30 cellular contexts compared by ENCODE assay signal in the genomic region with DNA sequence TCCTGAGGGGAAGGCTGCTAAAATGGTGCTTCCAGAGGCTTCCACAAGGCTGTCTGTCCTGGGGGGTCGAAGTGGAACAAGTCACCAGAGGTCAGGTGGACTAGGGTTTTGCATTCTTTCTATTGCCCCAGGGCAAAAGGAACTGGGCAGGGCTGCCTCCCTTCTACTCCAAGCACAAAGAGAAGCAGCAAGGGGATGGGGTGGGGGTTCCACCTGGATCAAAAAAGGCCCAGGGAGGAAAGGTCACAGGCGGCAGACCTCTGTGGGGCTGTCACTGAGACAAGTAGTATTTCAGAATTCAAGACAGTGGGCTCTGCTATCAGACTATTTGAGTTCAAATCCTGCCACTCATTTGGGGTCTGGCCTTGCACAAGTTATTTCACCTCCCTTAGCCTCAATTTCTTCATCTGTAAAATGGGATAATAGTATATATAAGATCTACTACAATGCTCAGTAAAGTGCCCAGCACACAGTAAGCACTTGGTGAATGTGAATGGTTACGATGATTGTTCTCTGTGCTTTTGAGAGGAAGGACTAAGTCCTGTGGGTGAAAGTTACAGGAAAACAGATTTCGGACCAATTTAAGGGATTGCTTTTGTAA. TPM values are rescaled to one million over a fixed set of nuclear protein-coding genes. Genes with fewer than 3 reads are reported as not detected.
DNase-seq lines count a peak whose midpoint lies in the region; ATAC-seq, FAIRE-seq and TF ChIP-seq lines count a peak whose summit lies in the region.
"Had no signal": no experiment of that assay in that cellular context is flagged by ENCODE, and none has a peak within 500 bp of the region (broad histone marks: within the 10 kb centered on the region; RNA-seq: fewer than 3 reads in every experiment).

No MANE protein-coding gene starts in this region.

- 83% methylated on average over 4 of the region's 4 CpGs for WGBS in HepG2 (ENCODE audit: low lambda C conversion rate)
- 68% methylated on average over 4 of the region's 4 CpGs for whole genome bisulfite sequencing in right lobe of liver (ENCODE audit: insufficient coverage, low coverage, low lambda C conversion rate, missing lambda C conversion rate)
- 58 to 68% methylated on average over 2 to 4 of the region's 4 CpGs for WGBS in gastroesophageal sphincter (ENCODE audit: low coverage in 1 of 2), 2 donors

- H3K4me3 Mint-ChIP-seq in activated CD8-positive, alpha-beta memory T cell treated with anti-CD3 and anti-CD28 coated beads, Interleukin-2, amount 10 ng/mL, durations not matched to agents 7 days and 5 days, result no peak overlapping the region
- H3K4me3 Mint-ChIP-seq: activated T-cell treated with anti-CD3 and anti-CD28 coated beads, Interleukin-2, amount 50 U/mL, for 24 hours; CD4-positive, alpha-beta T cell; stimulated activated naive B cell treated with anti-CD40 and anti-IgM and Interleukin-4, amounts not matched to agents 10 μg/mL and 1 μg/mL and 100 μg/mL, for 72 hours had no signal

- no peak overlapping the region for H3K27ac Mint-ChIP-seq in activated CD8-positive, alpha-beta memory T cell treated with anti-CD3 and anti-CD28 coated beads, Interleukin-2, amount 10 ng/mL, durations not matched to agents 7 days and 5 days
- H3K27ac Mint-ChIP-seq: activated T-cell treated with anti-CD3 and anti-CD28 coated beads, Interleukin-2, amount 50 U/mL, for 24 hours; CD4-positive, alpha-beta T cell; stimulated activated naive B cell treated with anti-CD40 and anti-IgM and Interleukin-4, amounts not matched to agents 10 μg/mL and 1 μg/mL and 100 μg/mL, for 72 hours had no signal

- no peak overlapping the region for H3K4me3 ChIP-seq in HepG2 (replicated peaks in 1 of 3; ENCODE audit: insufficient read depth in 1 of 3, low read depth in 2 of 3, low read length in 3 of 3)
- no peak overlapping the region for H3K4me3 ChIP-seq in right lobe of liver
- no peak overlapping the region for H3K4me3 ChIP-seq in gastroesophageal sphincter
- no peak overlapping the region for H3K4me3 ChIP-seq in rectal smooth muscle tissue (ENCODE audit: low read length)
- H3K4me3 ChIP-seq in vagina, result no peak overlapping the region
- H3K4me3 ChIP-seq: GM23248, suprapubic skin had no signal

- H3K79me2 ChIP-seq in HepG2 (ENCODE audit: insufficient read depth, low read length), result peaks cover 13% of the 10 kb centered on the region

- in situ Hi-C loops in HepG2 (cut with HindIII; ENCODE audit: extremely low pct_ligation_motif_present, low pct_unique_long_range_greater_than_20kb), result no loop called here

- CTCF ChIA-PET in HepG2 (lab: Yijun Ruan, JAX; ENCODE audit: low intra/inter-chr PET ratio, low total read pairs), result no interaction called here
- CTCF ChIA-PET in activated CD8-positive, alpha-beta memory T cell treated with anti-CD3 and anti-CD28 coated beads, Interleukin-2, amount 10 ng/mL, durations not matched to agents 7 days and 5 days (lab: Charles Lee), result no interaction called here

- POLR2A ChIA-PET in HepG2 (lab: Yijun Ruan, JAX), result interaction anchor here (1.4 kb wide), 1 partner anchor 9 kb away, joined by 4 read pairs; no protein-coding TSS in a partner anchor

- H3K4me1 ChIP-seq in HepG2 (ENCODE audit: insufficient read depth, low read length) (peaks cover 94% of the 10 kb centered on the region), right lobe of liver (peaks cover 0 to 10% (median 0%) of the 10 kb centered on the region in 4 donors), gastroesophageal sphincter (peaks cover 0 to 72% (median 21%) of the 10 kb centered on the region in 3 donors), rectal smooth muscle tissue (ENCODE audit: control insufficient read depth, insufficient read depth, low read length) (peaks cover 10% of the 10 kb centered on the region), vagina (peaks cover 63% of the 10 kb centered on the region)

- intact Hi-C loops in HepG2 (cut with micrococcal nuclease; ENCODE audit: unreplicated experiment), result no loop called here
- intact Hi-C loops in right lobe of liver (cut with DNase I), result no loop called here
- intact Hi-C loops in vagina (cut with DNase I), result no loop called here

- no peak overlapping the region for H3K27ac ChIP-seq in HepG2 (ENCODE audit: extremely low read length, insufficient read depth, low read length)
- H3K27ac ChIP-seq in right lobe of liver, result no peak overlapping the region
- H3K27ac ChIP-seq in gastroesophageal sphincter, result peak overlapping the region; percentile 8 to 85 (median 79)
- H3K27ac ChIP-seq in rectal smooth muscle tissue (ENCODE audit: low read depth, low read length), result peak overlapping the region; percentile 33
- peak overlapping the region; percentile 87 for H3K27ac ChIP-seq in vagina
- H3K27ac ChIP-seq: GM23248, RWPE1, suprapubic skin had no signal

- peaks cover 63% of the 10 kb centered on the region for H3K27me3 Mint-ChIP-seq in activated CD8-positive, alpha-beta memory T cell treated with anti-CD3 and anti-CD28 coated beads, Interleukin-2, amount 10 ng/mL, durations not matched to agents 7 days and 5 days

- H3K4me2 ChIP-seq in HepG2 (ENCODE audit: low read depth, low read length), result no peak overlapping the region

- TF ChIP-seq CTCF in HepG2 (CRISPR knock-in tag; IDR thresholded peaks at IDR 0.05) (no peak), right lobe of liver (IDR thresholded peaks at IDR 0.05) (no peak), gastroesophageal sphincter (IDR thresholded peaks at IDR 0.05) (no peak), vagina (IDR thresholded peaks at IDR 0.05) (no peak)

- H3K9ac ChIP-seq in HepG2 (ENCODE audit: insufficient read depth, low read depth, low read length), result no peak overlapping the region
- H3K9ac ChIP-seq in rectal smooth muscle tissue (ENCODE audit: low read length), result no peak overlapping the region
- H3K9ac ChIP-seq: GM23248 had no signal

- H3K4me1 Mint-ChIP-seq in activated CD8-positive, alpha-beta memory T cell treated with anti-CD3 and anti-CD28 coated beads, Interleukin-2, amount 10 ng/mL, durations not matched to agents 7 days and 5 days, result peaks cover 2% of the 10 kb centered on the region

- DNase-seq in HepG2 (ENCODE audit: low spot score) (no peak), right lobe of liver (no peak), vagina (ENCODE audit: extremely low spot score in 2 of 2) (no peak), NCI-H187 (lab: John Stamatoyannopoulos, UW) (no peak)
- DNase-seq in activated CD8-positive, alpha-beta memory T cell treated with anti-CD3 and anti-CD28 coated beads, Interleukin-2, amount 10 ng/mL, durations not matched to agents 7 days and 5 days, result no peak
- DNase-seq: activated CD4-positive, alpha-beta T cell treated with anti-CD3 and anti-CD28 coated beads for 4 hours; activated gamma-delta T cell treated with Interleukin-2 at 50 U/mL for 16 hours; activated T-cell treated with anti-CD3 and anti-CD28 coated beads, Interleukin-2, amount 50 U/mL, for 24 hours; AML-193; CD4-positive, alpha-beta T cell; glutamatergic neuron; KG1; NCI-H1417; NCI-H2081 treated with DMSO at 0.1 percent for 48 hours; NCI-H774; stimulated activated CD4-positive, alpha-beta T cell treated with anti-CD3 and anti-CD28 coated beads, Interleukin-15, amount 100 ng/mL, for 24 hours; stimulated activated naive B cell treated with anti-CD40 and anti-IgM and Interleukin-4, amounts not matched to agents 10 μg/mL and 1 μg/mL and 100 μg/mL, for 72 hours; T-helper 2 cell had no signal

- H3K27me3 ChIP-seq in HepG2 (ENCODE audit: control insufficient read depth in 1 of 2, insufficient read depth in 2 of 2, low read length in 2 of 2) (no peaks in the 10 kb centered on the region), right lobe of liver (peaks cover 0 to 7% of the 10 kb centered on the region in 2 donors), gastroesophageal sphincter (peaks cover 33% of the 10 kb centered on the region), rectal smooth muscle tissue (ENCODE audit: control insufficient read depth, insufficient read depth, low read length) (peaks cover 3% of the 10 kb centered on the region), vagina (no peaks in the 10 kb centered on the region)

- TF ChIP-seq EP300 in HepG2 (IDR thresholded peaks at IDR 0.05; ENCODE audit: low read depth in 2 of 2, low read length in 2 of 2) (no peak), HepG2 (CRISPR knock-in tag; IDR thresholded peaks at IDR 0.05; ENCODE audit: borderline replicate concordance) (no peak), gastroesophageal sphincter (IDR thresholded peaks at IDR 0.05) (no peak)

- H2AFZ ChIP-seq in HepG2 (ENCODE audit: low read length), result no peak overlapping the region

- no peaks in the 10 kb centered on the region for H3K9me3 Mint-ChIP-seq in activated CD8-positive, alpha-beta memory T cell treated with anti-CD3 and anti-CD28 coated beads, Interleukin-2, amount 10 ng/mL, durations not matched to agents 7 days and 5 days (ENCODE audit: low read depth)
- H3K9me3 Mint-ChIP-seq: activated T-cell treated with anti-CD3 and anti-CD28 coated beads, Interleukin-2, amount 50 U/mL, for 24 hours; CD4-positive, alpha-beta T cell; stimulated activated naive B cell treated with anti-CD40 and anti-IgM and Interleukin-4, amounts not matched to agents 10 μg/mL and 1 μg/mL and 100 μg/mL, for 72 hours had no signal

- H3K9me3 ChIP-seq in HepG2 (ENCODE audit: low read length) (no peaks in the 10 kb centered on the region), right lobe of liver (no peaks in the 10 kb centered on the region), gastroesophageal sphincter (no peaks in the 10 kb centered on the region), vagina (no peaks in the 10 kb centered on the region)
- H3K9me3 ChIP-seq: suprapubic skin had no signal

- TF ChIP-seq RAD21 in HepG2 (CRISPR knock-in tag; IDR thresholded peaks at IDR 0.05), result no peak

- H4K20me1 ChIP-seq in HepG2 (ENCODE audit: insufficient read depth, low read length), result no peaks in the 10 kb centered on the region

- H3K36me3 ChIP-seq in HepG2 (replicated peaks in 1 of 2; ENCODE audit: control insufficient read depth in 1 of 2, insufficient read depth in 2 of 2, low read length in 2 of 2) (no peaks in the 10 kb centered on the region), right lobe of liver (no peaks in the 10 kb centered on the region), gastroesophageal sphincter (no peaks in the 10 kb centered on the region), rectal smooth muscle tissue (ENCODE audit: control insufficient read depth, insufficient read depth, low read length) (no peaks in the 10 kb centered on the region), vagina (no peaks in the 10 kb centered on the region)
- H3K36me3 ChIP-seq: suprapubic skin had no signal

- TF ChIP-seq POLR2A in HepG2 (IDR thresholded peaks at IDR 0.05; ENCODE audit: insufficient read depth in 1 of 2, low read depth in 2 of 2, low read length in 2 of 2), result no peak
- TF ChIP-seq POLR2A in right lobe of liver (IDR thresholded peaks at IDR 0.05), result no peak
- TF ChIP-seq POLR2A in gastroesophageal sphincter (IDR thresholded peaks at IDR 0.05), result no peak
- no peak for TF ChIP-seq POLR2A in vagina (IDR thresholded peaks at IDR 0.05)

- H3K36me3 Mint-ChIP-seq in activated CD8-positive, alpha-beta memory T cell treated with anti-CD3 and anti-CD28 coated beads, Interleukin-2, amount 10 ng/mL, durations not matched to agents 7 days and 5 days, result no peaks in the 10 kb centered on the region
- H3K36me3 Mint-ChIP-seq: stimulated activated naive B cell treated with anti-CD40 and anti-IgM and Interleukin-4, amounts not matched to agents 10 μg/mL and 1 μg/mL and 100 μg/mL, for 72 hours had no signal

- BruUV-seq in HepG2 (replicated peaks; lab: Mats Ljungman, UMichigan), result no TSS peak

- ATAC-seq in HepG2 (no peak), right lobe of liver (no peak), gastroesophageal sphincter (no peak), HG03108 (IDR thresholded peaks at IDR 0.05; ENCODE audit: unreplicated experiment) (no peak)
- ATAC-seq in activated CD8-positive, alpha-beta memory T cell treated with anti-CD3 and anti-CD28 coated beads, Interleukin-2, amount 10 ng/mL, durations not matched to agents 7 days and 5 days, result no peak
- ATAC-seq: stimulated activated naive B cell treated with anti-CD40 and anti-IgM and Interleukin-4, amounts not matched to agents 10 μg/mL and 1 μg/mL and 100 μg/mL, for 72 hours had no signal

- FAIRE-seq in HepG2 (lab: Jason Lieb, UNC), result no peak
- FAIRE-seq: A204.1, D721Med had no signal

RNA-seq across cellular contexts. Expression of gene ARSI, which starts 1.9 kb away (rescaled TPM):
- total RNA-seq in HepG2 (2016; rRNA removed; fragmentation: Illumina TruSeq; extraction: Trizol) (17.6 and 33.9 TPM in 2 replicates), right lobe of liver (under 1 TPM in 5 of 6 experiments, not detected in 1; 0.06 to 0.51 (median 0.20) TPM), gastroesophageal sphincter (10 to 100 TPM in 1 of 4 donors, 1 to 10 TPM in 3; 3.1 to 11.6 (median 6.8) TPM), vagina (4.7 TPM)
- 3.1 and 3.4 TPM in 2 replicates for total RNA-seq in HepG2 (2016; cell fraction: cytosol; rRNA removed; fragmentation: Illumina TruSeq; extraction: Trizol; ENCODE audit: low read depth)
- total RNA-seq in HepG2 (2016; cell fraction: insoluble cytoplasmic fraction; rRNA removed; fragmentation: Illumina TruSeq; extraction: Trizol), result 21.4 and 37.4 TPM in 2 replicates
- 11.0 and 13.0 TPM in 2 replicates for total RNA-seq in HepG2 (2016; cell fraction: membrane; rRNA removed; fragmentation: Illumina TruSeq; extraction: Trizol)
- total RNA-seq in HepG2 (2016; cell fraction: nucleus; rRNA removed; fragmentation: Illumina TruSeq; extraction: Trizol), result 25.8 and 28.7 TPM in 2 replicates
- 4.2 and 6.4 TPM in 2 replicates for polyA plus RNA-seq in HepG2 (2011; rRNA removed)
- 6.1 and 8.6 TPM in 2 replicates for polyA plus RNA-seq in HepG2 (2011; cell fraction: cytosol; rRNA removed)
- 5.3 and 5.7 TPM in 2 replicates for polyA plus RNA-seq in HepG2 (2011; cell fraction: nucleus; rRNA removed)
- 2.2 and 3.5 TPM in 2 replicates for polyA plus RNA-seq in HepG2 (2012)
- polyA plus RNA-seq in HepG2 (2016; cell fraction: cytosol; fragmentation: Illumina TruSeq; extraction: Trizol; ENCODE audit: low read depth), result 2.1 and 2.4 TPM in 2 replicates
- 14.2 and 17.0 TPM in 2 replicates for polyA plus RNA-seq in HepG2 (2016; cell fraction: insoluble cytoplasmic fraction; fragmentation: Illumina TruSeq; extraction: Trizol; ENCODE audit: low read depth)
- 5.0 and 7.0 TPM in 2 replicates for polyA plus RNA-seq in HepG2 (2016; cell fraction: membrane; fragmentation: Illumina TruSeq; extraction: Trizol; ENCODE audit: low read depth)
- 29.1 and 30.1 TPM in 2 replicates for polyA plus RNA-seq in HepG2 (2016; cell fraction: nucleus; fragmentation: Illumina TruSeq; extraction: Trizol; ENCODE audit: insufficient read depth, low read depth)
- 0.07 and 16.9 TPM in 2 replicates for polyA minus RNA-seq in HepG2 (2011; rRNA and poly(A)+ RNA removed; ENCODE audit: low replicate concordance)
- polyA minus RNA-seq in HepG2 (2011; cell fraction: cytosol; rRNA and poly(A)+ RNA removed), result 5.9 and 6.4 TPM in 2 replicates
- polyA minus RNA-seq in HepG2 (2011; cell fraction: nucleus; rRNA and poly(A)+ RNA removed), result 4.8 and 6.6 TPM in 2 replicates
- total RNA-seq in activated CD8-positive, alpha-beta memory T cell treated with anti-CD3 and anti-CD28 coated beads, Interleukin-2, amount 10 ng/mL, durations not matched to agents 7 days and 5 days, result not detected
- total RNA-seq: activated CD8-positive, alpha-beta memory T cell treated with anti-CD3 and anti-CD28 coated beads for 36 hours had no signal

RNA-seq across cellular contexts. Expression of gene CAMK2A, which starts 15.0 kb away (rescaled TPM):
- 0.11 TPM in 1 of 2 replicates, not detected in the other for total RNA-seq in HepG2 (2016; rRNA removed; fragmentation: Illumina TruSeq; extraction: Trizol)
- not detected in 2 replicates for total RNA-seq in HepG2 (2016; cell fraction: cytosol; rRNA removed; fragmentation: Illumina TruSeq; extraction: Trizol; ENCODE audit: low read depth)
- total RNA-seq in HepG2 (2016; cell fraction: insoluble cytoplasmic fraction; rRNA removed; fragmentation: Illumina TruSeq; extraction: Trizol), result 0.03 and 0.09 TPM in 2 replicates
- not detected in 2 replicates for total RNA-seq in HepG2 (2016; cell fraction: membrane; rRNA removed; fragmentation: Illumina TruSeq; extraction: Trizol)
- 0.25 and 0.40 TPM in 2 replicates for total RNA-seq in HepG2 (2016; cell fraction: nucleus; rRNA removed; fragmentation: Illumina TruSeq; extraction: Trizol)
- 0.16 TPM in 1 of 2 replicates, not detected in the other for polyA plus RNA-seq in HepG2 (2011; rRNA removed)
- 0.03 and 0.04 TPM in 2 replicates for polyA plus RNA-seq in HepG2 (2011; cell fraction: cytosol; rRNA removed)
- polyA plus RNA-seq in HepG2 (2011; cell fraction: nucleus; rRNA removed), result 0.09 and 0.39 TPM in 2 replicates
- polyA plus RNA-seq in HepG2 (2012), result 0.03 and 0.08 TPM in 2 replicates
- 0.06 TPM in 1 of 2 replicates, not detected in the other for polyA plus RNA-seq in HepG2 (2016; cell fraction: cytosol; fragmentation: Illumina TruSeq; extraction: Trizol; ENCODE audit: low read depth)
- polyA plus RNA-seq in HepG2 (2016; cell fraction: insoluble cytoplasmic fraction; fragmentation: Illumina TruSeq; extraction: Trizol; ENCODE audit: low read depth), result 0.05 TPM in 1 of 2 replicates, not detected in the other
- not detected in 2 replicates for polyA plus RNA-seq in HepG2 (2016; cell fraction: membrane; fragmentation: Illumina TruSeq; extraction: Trizol; ENCODE audit: low read depth)
- 0.34 and 0.43 TPM in 2 replicates for polyA plus RNA-seq in HepG2 (2016; cell fraction: nucleus; fragmentation: Illumina TruSeq; extraction: Trizol; ENCODE audit: insufficient read depth, low read depth)
- 0.14 TPM in 1 of 2 replicates, not detected in the other for polyA minus RNA-seq in HepG2 (2011; rRNA and poly(A)+ RNA removed; ENCODE audit: low replicate concordance)
- polyA minus RNA-seq in HepG2 (2011; cell fraction: cytosol; rRNA and poly(A)+ RNA removed), result not detected in 2 replicates
- 0.12 TPM in 1 of 2 replicates, not detected in the other for polyA minus RNA-seq in HepG2 (2011; cell fraction: nucleus; rRNA and poly(A)+ RNA removed)
- total RNA-seq in right lobe of liver, result under 1 TPM in 3 of 6 experiments, not detected in 3; 0.10 to 0.26 (median 0.23) TPM
- total RNA-seq in gastroesophageal sphincter, result 1 to 10 TPM; 1.4 to 6.9 (median 3.6) TPM
- total RNA-seq in vagina, result 0.49 TPM
- total RNA-seq in activated CD8-positive, alpha-beta memory T cell treated with anti-CD3 and anti-CD28 coated beads, Interleukin-2, amount 10 ng/mL, durations not matched to agents 7 days and 5 days, result not detected
- total RNA-seq: activated CD8-positive, alpha-beta memory T cell treated with anti-CD3 and anti-CD28 coated beads for 36 hours; dermis microvascular lymphatic vessel endothelial cell; HT1080 had no signal
- polyA plus RNA-seq: GM23248, liver had no signal

RNA-seq across cellular contexts. Expression of gene TCOF1, which starts 52.9 kb away (rescaled TPM):
- total RNA-seq in HepG2 (2016; rRNA removed; fragmentation: Illumina TruSeq; extraction: Trizol) (41.6 and 44.5 TPM in 2 replicates), right lobe of liver (10 to 100 TPM in 2 of 6 experiments, 1 to 10 TPM in 4; 6.7 to 12.0 (median 8.9) TPM), gastroesophageal sphincter (10 to 100 TPM; 25.4 to 55.7 (median 31.0) TPM), vagina (39.3 TPM)
- 7.0 and 8.0 TPM in 2 replicates for total RNA-seq in HepG2 (2016; cell fraction: cytosol; rRNA removed; fragmentation: Illumina TruSeq; extraction: Trizol; ENCODE audit: low read depth)
- total RNA-seq in HepG2 (2016; cell fraction: insoluble cytoplasmic fraction; rRNA removed; fragmentation: Illumina TruSeq; extraction: Trizol), result 34.8 and 42.9 TPM in 2 replicates
- total RNA-seq in HepG2 (2016; cell fraction: membrane; rRNA removed; fragmentation: Illumina TruSeq; extraction: Trizol), result 12.4 and 12.6 TPM in 2 replicates
- 38.8 and 43.2 TPM in 2 replicates for total RNA-seq in HepG2 (2016; cell fraction: nucleus; rRNA removed; fragmentation: Illumina TruSeq; extraction: Trizol)
- polyA plus RNA-seq in HepG2 (2011; rRNA removed), result 9.9 and 10.1 TPM in 2 replicates
- 5.7 and 7.4 TPM in 2 replicates for polyA plus RNA-seq in HepG2 (2011; cell fraction: cytosol; rRNA removed)
- 27.8 and 31.6 TPM in 2 replicates for polyA plus RNA-seq in HepG2 (2011; cell fraction: nucleus; rRNA removed)
- polyA plus RNA-seq in HepG2 (2012), result 14.9 and 19.7 TPM in 2 replicates
- polyA plus RNA-seq in HepG2 (2016; cell fraction: cytosol; fragmentation: Illumina TruSeq; extraction: Trizol; ENCODE audit: low read depth), result 2.9 and 3.4 TPM in 2 replicates
- 38.4 and 54.0 TPM in 2 replicates for polyA plus RNA-seq in HepG2 (2016; cell fraction: insoluble cytoplasmic fraction; fragmentation: Illumina TruSeq; extraction: Trizol; ENCODE audit: low read depth)
- polyA plus RNA-seq in HepG2 (2016; cell fraction: membrane; fragmentation: Illumina TruSeq; extraction: Trizol; ENCODE audit: low read depth), result 6.2 and 8.3 TPM in 2 replicates
- 61.9 and 69.6 TPM in 2 replicates for polyA plus RNA-seq in HepG2 (2016; cell fraction: nucleus; fragmentation: Illumina TruSeq; extraction: Trizol; ENCODE audit: insufficient read depth, low read depth)
- 16.4 and 42.6 TPM in 2 replicates for polyA minus RNA-seq in HepG2 (2011; rRNA and poly(A)+ RNA removed; ENCODE audit: low replicate concordance)
- 9.8 and 12.7 TPM in 2 replicates for polyA minus RNA-seq in HepG2 (2011; cell fraction: cytosol; rRNA and poly(A)+ RNA removed)
- polyA minus RNA-seq in HepG2 (2011; cell fraction: nucleus; rRNA and poly(A)+ RNA removed), result 19.2 and 20.5 TPM in 2 replicates
- total RNA-seq in activated CD8-positive, alpha-beta memory T cell treated with anti-CD3 and anti-CD28 coated beads, Interleukin-2, amount 10 ng/mL, durations not matched to agents 7 days and 5 days, result 10 to 100 TPM; 95.3 to 96.9 TPM

Comparison
In these comparisons a context has a peak if more than half of its experiments do, and no peak if none do; other contexts are left out.
1. H3K27ac ChIP-seq: peak in gastroesophageal sphincter (4 of 4), rectal smooth muscle tissue (single experiment) and vagina (single experiment); none in HepG2 (single experiment) and right lobe of liver (0 of 3).